27 cellular contexts compared by ENCODE assay signal in the genomic region with DNA sequence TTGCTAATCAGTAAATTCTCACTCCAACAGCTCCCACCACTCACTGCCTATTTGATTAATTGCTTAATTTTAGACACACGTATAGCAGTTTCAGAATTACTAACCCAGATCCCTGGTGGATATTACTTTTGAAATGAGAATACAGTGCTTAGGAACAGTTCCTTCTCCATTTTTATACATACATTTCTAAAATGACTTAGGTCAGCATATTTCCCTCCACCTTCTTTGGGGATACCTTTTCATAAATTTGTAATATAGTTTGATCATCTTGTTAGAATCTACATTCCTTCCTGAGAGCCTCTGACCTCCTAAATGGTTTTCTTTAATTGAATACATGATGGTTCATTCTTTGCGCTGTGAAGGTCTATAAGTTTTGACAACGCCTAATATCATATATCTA.
DNase-seq lines count a peak whose midpoint lies in the region; ATAC-seq, FAIRE-seq and TF ChIP-seq lines count a peak whose summit lies in the region.
"Had no signal": no experiment of that assay in that cellular context is flagged by ENCODE, and none has a peak within 500 bp of the region (broad histone marks: within the 10 kb centered on the region; RNA-seq: fewer than 3 reads in every experiment).

No MANE protein-coding gene starts in this region.

- H3K4me3 ChIP-seq in A549 (no peak overlapping the region), K562 (no peak overlapping the region), prostate gland (no peak overlapping the region)
- H3K4me3 ChIP-seq: BLaER1, GM12878 had no signal

- no peak for TF ChIP-seq CTCF in A549 (IDR thresholded peaks at IDR 0.05)
- TF ChIP-seq CTCF in K562 (IDR thresholded peaks at IDR 0.05 in 2 of 3, conservative IDR thresholded peaks at IDR 0.05 in 1 of 3; ENCODE audit: insufficient read depth in 2 of 3, low read depth in 1 of 3, low read length in 3 of 3), result no peak
- no peak for TF ChIP-seq CTCF in prostate gland (IDR thresholded peaks at IDR 0.05)

- no peaks in the 10 kb centered on the region for H3K79me2 ChIP-seq in K562 (ENCODE audit: control insufficient read depth, insufficient read depth, low read length)

- H3K4me2 ChIP-seq in A549, result no peak overlapping the region
- H3K4me2 ChIP-seq in K562 (ENCODE audit: insufficient read depth, low read length), result no peak overlapping the region
- H3K4me2 ChIP-seq: BLaER1 had no signal

- in situ Hi-C loops in K562 (cut with MboI), result no loop called here

- no peak for FAIRE-seq in A549 (lab: Jason Lieb, UNC)
- no peak for FAIRE-seq in K562 (lab: Jason Lieb, UNC)
- FAIRE-seq: GM12878, GM12892, GM18507, GM19239 had no signal

- no peaks in the 10 kb centered on the region for H3K27me3 ChIP-seq in K562 (ENCODE audit: control insufficient read depth in 2 of 2, insufficient read depth in 2 of 2, low read length in 2 of 2)
- H3K27me3 ChIP-seq in prostate gland (replicated peaks; ENCODE audit: insufficient read depth), result no peaks in the 10 kb centered on the region
- H3K27me3 ChIP-seq: BE2C, BLaER1 had no signal

- TF ChIP-seq RAD21 in A549 (conservative IDR thresholded peaks at IDR 0.05 in 1 of 2, IDR thresholded peaks at IDR 0.05 in 1 of 2), result no peak
- no peak for TF ChIP-seq RAD21 in K562 (CRISPR knock-in tag; conservative IDR thresholded peaks at IDR 0.05 in 1 of 2, IDR thresholded peaks at IDR 0.05 in 1 of 2)

- CTCF ChIA-PET in A549 (lab: Yijun Ruan, JAX), result no interaction called here
- CTCF ChIA-PET in K562 (lab: Yijun Ruan, JAX; ENCODE audit: low intra/inter-chr PET ratio), result no interaction called here

- H3K36me3 Mint-ChIP-seq in activated naive CD4-positive, alpha-beta T cell treated with anti-CD3 and anti-CD28 coated beads, Interleukin-2, amount 50 U/mL, for 24 hours, result no peaks in the 10 kb centered on the region
- H3K36me3 Mint-ChIP-seq in stimulated activated effector memory CD8-positive, alpha-beta T cell treated with anti-CD3 and anti-CD28 coated beads, Interleukin-12 subunit alpha, Interleukin-12 subunit beta, amount 100 ng/mL, for 72 hours, result no peaks in the 10 kb centered on the region
- H3K36me3 Mint-ChIP-seq: CD14-positive monocyte; CD4-positive, alpha-beta memory T cell; CD4-positive, CD25-positive, alpha-beta regulatory T cell had no signal

- H2AFZ ChIP-seq in K562 (ENCODE audit: low read depth, low read length), result no peak overlapping the region

- 84% methylated on average over 3 of the region's 3 CpGs for WGBS in A549 (ENCODE audit: missing lambda C conversion rate)
- WGBS in K562 (ENCODE audit: insufficient coverage, low coverage, missing lambda C conversion rate), result 57% methylated on average over 3 of the region's 3 CpGs
- 74% methylated on average over 3 of the region's 3 CpGs for WGBS in prostate gland

- peak overlapping the region; percentile 68 for H3K27ac Mint-ChIP-seq in activated naive CD4-positive, alpha-beta T cell treated with anti-CD3 and anti-CD28 coated beads, Interleukin-2, amount 50 U/mL, for 24 hours
- H3K27ac Mint-ChIP-seq in stimulated activated effector memory CD8-positive, alpha-beta T cell treated with anti-CD3 and anti-CD28 coated beads, Interleukin-12 subunit alpha, Interleukin-12 subunit beta, amount 100 ng/mL, for 72 hours, result no peak overlapping the region
- H3K27ac Mint-ChIP-seq: CD14-positive monocyte; CD4-positive, alpha-beta memory T cell; CD4-positive, CD25-positive, alpha-beta regulatory T cell; CD8-positive, alpha-beta memory T cell had no signal

- peaks cover 11% of the 10 kb centered on the region for H3K9me3 Mint-ChIP-seq in activated naive CD4-positive, alpha-beta T cell treated with anti-CD3 and anti-CD28 coated beads, Interleukin-2, amount 50 U/mL, for 24 hours
- peaks cover 12% of the 10 kb centered on the region for H3K9me3 Mint-ChIP-seq in stimulated activated effector memory CD8-positive, alpha-beta T cell treated with anti-CD3 and anti-CD28 coated beads, Interleukin-12 subunit alpha, Interleukin-12 subunit beta, amount 100 ng/mL, for 72 hours

- no peak overlapping the region for H3K27ac ChIP-seq in A549
- H3K27ac ChIP-seq in K562 (ENCODE audit: extremely low read depth, low read depth, low read length), result no peak overlapping the region
- H3K27ac ChIP-seq in prostate gland, result no peak overlapping the region
- H3K27ac ChIP-seq: 22Rv1, BLaER1 had no signal

- intact Hi-C loops in K562 (cut with micrococcal nuclease), result no loop called here
- intact Hi-C loops in prostate gland (cut with DNase I), result no loop called here

- no peaks in the 10 kb centered on the region for H4K20me1 ChIP-seq in K562 (replicated peaks; ENCODE audit: control insufficient read depth, insufficient read depth, low read length)
- H4K20me1 ChIP-seq: BLaER1 had no signal

- ATAC-seq in A549 (no peak), K562 (no peak)
- ATAC-seq in stimulated activated effector memory CD8-positive, alpha-beta T cell treated with anti-CD3 and anti-CD28 coated beads, Interleukin-12 subunit alpha, Interleukin-12 subunit beta, amount 100 ng/mL, for 72 hours, result no peak
- ATAC-seq: GM12878 had no signal

- TF ChIP-seq POLR2A in A549 (IDR thresholded peaks at IDR 0.05; ENCODE audit: low read length), result no peak
- no peak for TF ChIP-seq POLR2A in K562 (conservative IDR thresholded peaks at IDR 0.05)
- TF ChIP-seq POLR2A in prostate gland (IDR thresholded peaks at IDR 0.05), result no peak

- H3K9me1 ChIP-seq in K562 (ENCODE audit: control insufficient read depth, insufficient read depth, low read length), result no peaks in the 10 kb centered on the region

- no TSS peak for BruUV-seq in K562 (replicated peaks; lab: Mats Ljungman, UMichigan)

- H3K9me3 ChIP-seq in A549 (no peaks in the 10 kb centered on the region; the same call in 2 of the 3 replicates), K562 (replicated peaks; ENCODE audit: control insufficient read depth, insufficient read depth, low read depth, low read length) (no peaks in the 10 kb centered on the region), prostate gland (no peaks in the 10 kb centered on the region)
- H3K9me3 ChIP-seq: BE2C, BLaER1 had no signal

- no peak for TF ChIP-seq EP300 in A549 (IDR thresholded peaks at IDR 0.05)
- no peak for TF ChIP-seq EP300 in K562 (IDR thresholded peaks at IDR 0.05; ENCODE audit: low read length)

- no peak for DNase-seq in activated naive CD4-positive, alpha-beta T cell treated with anti-CD3 and anti-CD28 coated beads, Interleukin-2, amount 50 U/mL, for 16 hours
- DNase-seq in A549 (ENCODE audit: low read depth in 1 of 2, low spot score in 1 of 2) (no peak), K562 (ENCODE audit: extremely low read depth in 1 of 4, low spot score in 3 of 4) (no peak), prostate gland (ENCODE audit: low spot score) (no peak)
- no peak for DNase-seq in stimulated activated effector memory CD8-positive, alpha-beta T cell treated with anti-CD3 and anti-CD28 coated beads, Interleukin-12 subunit alpha, Interleukin-12 subunit beta, amount 100 ng/mL, for 72 hours (ENCODE audit: low spot score in 2 of 2)
- DNase-seq: ACHN; BE2C; C1 segment of cervical spinal cord; CD4-positive, alpha-beta memory T cell; CD4-positive, CD25-positive, alpha-beta regulatory T cell; CD8-positive, alpha-beta memory T cell; COR-L47; DMS 273 treated with DMSO at 0.1 percent for 48 hours; DMS153; DMS53; DMS79; DND-41; EL; GDM1 had no signal

- no peaks in the 10 kb centered on the region for H3K36me3 ChIP-seq in K562 (ENCODE audit: control insufficient read depth, insufficient read depth, low read length)
- H3K36me3 ChIP-seq in prostate gland, result no peaks in the 10 kb centered on the region
- H3K36me3 ChIP-seq: BE2C, BLaER1 had no signal

- no peaks in the 10 kb centered on the region for H3K27me3 Mint-ChIP-seq in activated naive CD4-positive, alpha-beta T cell treated with anti-CD3 and anti-CD28 coated beads, Interleukin-2, amount 50 U/mL, for 24 hours
- H3K27me3 Mint-ChIP-seq: CD4-positive, alpha-beta memory T cell; CD4-positive, CD25-positive, alpha-beta regulatory T cell; CD8-positive, alpha-beta memory T cell had no signal

- no peak overlapping the region for H3K4me3 Mint-ChIP-seq in activated naive CD4-positive, alpha-beta T cell treated with anti-CD3 and anti-CD28 coated beads, Interleukin-2, amount 50 U/mL, for 24 hours
- no peak overlapping the region for H3K4me3 Mint-ChIP-seq in stimulated activated effector memory CD8-positive, alpha-beta T cell treated with anti-CD3 and anti-CD28 coated beads, Interleukin-12 subunit alpha, Interleukin-12 subunit beta, amount 100 ng/mL, for 72 hours
- H3K4me3 Mint-ChIP-seq: CD14-positive monocyte; CD4-positive, alpha-beta memory T cell; CD4-positive, CD25-positive, alpha-beta regulatory T cell; CD8-positive, alpha-beta memory T cell had no signal

- POLR2A ChIA-PET in A549 (lab: Yijun Ruan, JAX), result no interaction called here
- POLR2A ChIA-PET in K562 (lab: Yijun Ruan, JAX), result no interaction called here

- H3K4me1 ChIP-seq in A549 (no peaks in the 10 kb centered on the region), K562 (replicated peaks in 1 of 2; ENCODE audit: control insufficient read depth in 2 of 2, insufficient read depth in 2 of 2, low read length in 2 of 2) (no peaks in the 10 kb centered on the region), prostate gland (replicated peaks) (no peaks in the 10 kb centered on the region)
- H3K4me1 ChIP-seq: BE2C, BLaER1 had no signal

- no peak overlapping the region for H3K9ac ChIP-seq in K562 (ENCODE audit: insufficient read depth in 1 of 2, low read depth in 2 of 2, low read length in 2 of 2)
- H3K9ac ChIP-seq: BLaER1 had no signal

- no peaks in the 10 kb centered on the region for H3K4me1 Mint-ChIP-seq in activated naive CD4-positive, alpha-beta T cell treated with anti-CD3 and anti-CD28 coated beads, Interleukin-2, amount 50 U/mL, for 24 hours
- H3K4me1 Mint-ChIP-seq in stimulated activated effector memory CD8-positive, alpha-beta T cell treated with anti-CD3 and anti-CD28 coated beads, Interleukin-12 subunit alpha, Interleukin-12 subunit beta, amount 100 ng/mL, for 72 hours, result no peaks in the 10 kb centered on the region
- H3K4me1 Mint-ChIP-seq: CD14-positive monocyte; CD4-positive, alpha-beta memory T cell; CD4-positive, CD25-positive, alpha-beta regulatory T cell; CD8-positive, alpha-beta memory T cell had no signal

TF ChIP-seq in A549, 52 proteins besides CTCF, POLR2A, EP300 and RAD21:
- TF ChIP-seq MAZ (IDR thresholded peaks at IDR 0.05; ENCODE audit: borderline replicate concordance, low read depth, low read length), result no peak
- peak; percentile 86 for TF ChIP-seq MAFK (IDR thresholded peaks at IDR 0.05; ENCODE audit: partially characterized antibody)

TF ChIP-seq in K562, 482 proteins besides CTCF, POLR2A, EP300 and RAD21:
- TF ChIP-seq ZNF316 (IDR thresholded peaks at IDR 0.05) (peak; percentile 68), MAFG (tag; conservative IDR thresholded peaks at IDR 0.05) (peak; percentile 41; the same call in 1 of the 2 replicates), C11orf30 (IDR thresholded peaks at IDR 0.05; ENCODE audit: low read depth) (peak; percentile 50; the same call in 1 of the 2 replicates), RCOR1 (IDR thresholded peaks at IDR 0.05; ENCODE audit: borderline replicate concordance in 1 of 2, low read depth in 2 of 2, low read length in 2 of 2) (no peak), MAFF (IDR thresholded peaks at IDR 0.05; ENCODE audit: low read length) (peak; percentile 71), MAFK (IDR thresholded peaks at IDR 0.05; ENCODE audit: low read length) (peak; percentile 80), ZNF561 (CRISPR knock-in tag; conservative IDR thresholded peaks at IDR 0.05) (no peak), ZNF584 (CRISPR knock-in tag; IDR thresholded peaks at IDR 0.05; ENCODE audit: low read depth) (no peak)
TF ChIP-seq in K562: peak in this region for 5.
